Comparison of ENCODE assay signal across 18 cellular contexts in the genomic region with DNA sequence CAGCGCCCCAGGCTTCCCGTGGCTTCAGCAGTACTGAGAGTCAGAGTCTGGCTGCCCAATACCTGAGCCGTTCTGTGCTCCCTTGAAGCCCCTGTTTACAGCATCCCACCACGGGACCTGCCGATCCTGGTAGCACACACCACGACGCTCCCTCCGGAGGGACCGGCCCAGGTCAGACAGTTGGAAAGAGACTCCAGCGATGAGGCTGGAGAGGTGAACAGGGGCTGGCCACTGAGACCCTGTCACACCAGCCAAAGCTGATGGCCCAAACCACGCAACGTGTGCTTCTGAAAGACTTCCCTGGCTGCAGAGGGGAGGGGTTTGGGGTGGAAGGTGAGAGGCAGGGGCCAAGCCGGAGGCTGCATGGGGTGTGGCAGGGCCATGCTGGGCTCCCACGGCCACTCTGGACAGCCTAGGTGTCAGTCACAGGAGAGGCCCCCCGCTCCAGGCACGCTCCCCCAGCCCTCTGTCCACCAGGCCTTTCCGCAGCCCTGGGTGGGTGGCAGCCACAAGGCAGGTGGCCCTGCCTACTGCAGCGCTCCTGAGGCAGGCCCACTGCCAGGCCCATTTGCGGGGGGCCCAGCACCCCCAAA.
"Had no signal": no experiment of that assay in that cellular context is flagged by ENCODE, and none has a peak within 500 bp of the region (broad histone marks: within the 10 kb centered on the region; RNA-seq: fewer than 3 reads in every experiment).

No MANE protein-coding gene starts in this region.

- H3K4me3 ChIP-seq: esophagus squamous epithelium, gastroesophageal sphincter, right atrium auricular region, smooth muscle cell, thoracic aorta, transverse colon had no signal

- ATAC-seq: gastroesophageal sphincter; naive thymus-derived CD4-positive, alpha-beta T cell; stimulated activated naive B cell treated with anti-CD40 and anti-IgM and Interleukin-4, amounts not matched to agents 10 μg/mL and 1 μg/mL and 100 μg/mL, for 72 hours; stimulated activated naive CD8-positive, alpha-beta T cell treated with anti-CD3 and anti-CD28 coated beads, Interleukin-15, amount 100 ng/mL, for 72 hours had no signal

- H3K9me3 ChIP-seq: gastroesophageal sphincter, neutrophil, thoracic aorta, transverse colon had no signal

- H3K27me3 ChIP-seq: esophagus squamous epithelium, gastroesophageal sphincter, right atrium auricular region, transverse colon had no signal

- FAIRE-seq: colon had no signal

- DNase-seq: cerebellar nuclear complex; esophagus squamous epithelium; foreskin fibroblast; glutamatergic neuron; islet precursor cell; mesendoderm; nephron progenitor cell; stimulated activated CD4-positive, alpha-beta T cell treated with anti-CD3 and anti-CD28 coated beads, Interleukin-4, amount 100 ng/mL, for 24 hours; stimulated activated naive B cell treated with anti-CD40 and anti-IgM and Interleukin-4, amounts not matched to agents 10 μg/mL and 1 μg/mL and 100 μg/mL, for 72 hours; transverse colon had no signal

- H3K36me3 ChIP-seq: esophagus squamous epithelium, gastroesophageal sphincter, neutrophil, right atrium auricular region, thoracic aorta, transverse colon had no signal

- H3K4me2 ChIP-seq: smooth muscle cell had no signal

- H3K4me1 ChIP-seq: esophagus squamous epithelium, right atrium auricular region, transverse colon had no signal

- H3K27ac ChIP-seq: esophagus squamous epithelium, gastroesophageal sphincter, neutrophil, right atrium auricular region, thoracic aorta, transverse colon had no signal
